In the genomic region with DNA sequence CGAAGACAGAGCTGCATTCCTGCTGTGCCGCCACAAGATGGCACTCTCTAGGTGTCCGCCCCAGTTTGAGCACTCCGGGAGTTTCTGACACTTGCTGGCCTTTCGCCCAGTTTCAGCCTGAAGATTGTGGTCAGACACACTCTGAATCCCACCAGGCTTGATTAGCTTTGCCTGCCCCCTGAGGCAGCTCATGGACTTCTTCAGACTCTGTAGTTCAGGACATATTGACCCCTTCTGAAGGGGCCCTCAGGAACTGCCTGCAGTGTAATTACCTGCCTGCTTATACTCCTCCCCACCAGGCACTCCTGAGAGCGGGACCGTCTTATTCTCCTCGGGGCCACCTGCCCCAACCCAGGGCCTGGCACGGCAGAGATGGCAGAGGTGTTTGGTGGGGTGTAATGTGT, we compare ENCODE assay signal across 8 cellular contexts. TPM values are rescaled to one million over a fixed set of nuclear protein-coding genes. Genes with fewer than 3 reads are reported as not detected.
DNase-seq lines count a peak whose midpoint lies in the region; ATAC-seq and TF ChIP-seq lines count a peak whose summit lies in the region.

No MANE protein-coding gene starts in this region.

- no TSS peak for BruUV-seq in Calu3 (replicated peaks; lab: Mats Ljungman, UMichigan)

- peaks cover 85% of the 10 kb centered on the region for H3K27me3 Mint-ChIP-seq in Calu3 (ENCODE audit: unreplicated experiment)
- peaks cover 52% of the 10 kb centered on the region for H3K27me3 Mint-ChIP-seq in activated naive CD4-positive, alpha-beta T cell treated with anti-CD3 and anti-CD28 coated beads, Interleukin-2, amount 10 ng/mL, durations not matched to agents 7 days and 5 days

- peak; percentile 85 for ATAC-seq in GM21526 (IDR thresholded peaks at IDR 0.05; ENCODE audit: low FRiP score, unreplicated experiment)

- no peaks in the 10 kb centered on the region for H3K9me3 Mint-ChIP-seq in Calu3 (ENCODE audit: low read depth, unreplicated experiment)
- H3K9me3 Mint-ChIP-seq in activated naive CD4-positive, alpha-beta T cell treated with anti-CD3 and anti-CD28 coated beads, Interleukin-2, amount 10 ng/mL, durations not matched to agents 7 days and 5 days, result no peaks in the 10 kb centered on the region

- no peak overlapping the region for H3K4me3 Mint-ChIP-seq in Calu3 (ENCODE audit: low read depth, unreplicated experiment)
- no peak overlapping the region for H3K4me3 Mint-ChIP-seq in activated naive CD4-positive, alpha-beta T cell treated with anti-CD3 and anti-CD28 coated beads, Interleukin-2, amount 10 ng/mL, durations not matched to agents 7 days and 5 days

- H3K4me1 ChIP-seq in SJCRH30, result peaks cover 33% of the 10 kb centered on the region

- H3K4me3 ChIP-seq in SJCRH30, result no peak overlapping the region

- CTCF ChIA-PET in Calu3 (lab: Charles Lee), result interaction anchor here (0.6 to 5.0 kb wide), 14 partner anchors 10 to 66 kb away, joined by 3 to 59 read pairs (median 4); no protein-coding TSS in a partner anchor
- CTCF ChIA-PET in activated naive CD4-positive, alpha-beta T cell treated with anti-CD3 and anti-CD28 coated beads, Interleukin-2, amount 10 ng/mL, durations not matched to agents 7 days and 5 days (lab: Charles Lee), result interaction anchor here (0.7 to 7.7 kb wide), 24 partner anchors 9 to 533 kb away, joined by 3 to 178 read pairs (median 4); a partner anchor contains a TSS

- H3K36me3 Mint-ChIP-seq in Calu3 (ENCODE audit: insufficient read depth, unreplicated experiment), result no peaks in the 10 kb centered on the region
- no peaks in the 10 kb centered on the region for H3K36me3 Mint-ChIP-seq in activated naive CD4-positive, alpha-beta T cell treated with anti-CD3 and anti-CD28 coated beads, Interleukin-2, amount 10 ng/mL, durations not matched to agents 7 days and 5 days

- no peaks in the 10 kb centered on the region for H3K27me3 ChIP-seq in SJCRH30

- H3K9me3 ChIP-seq in SJCRH30 (replicated peaks), result no peaks in the 10 kb centered on the region

- H3K36me3 ChIP-seq in SJCRH30, result no peaks in the 10 kb centered on the region

- DNase-seq in Calu3 (peak; percentile 75), LHCN-M2 (ENCODE audit: low read depth) (peak; percentile 77), SJCRH30 (peak; percentile 90 to 94), head of caudate nucleus (peak in 41 of 42 donors; percentile 47 to 87 (median 76)), posterior vena cava (ENCODE audit: low spot score) (peak; percentile 91), SHP77 treated with DMSO at 0.1 percent for 48 hours (lab: John Stamatoyannopoulos, UW) (no peak)
- peak; percentile 51 for DNase-seq in activated naive CD4-positive, alpha-beta T cell treated with anti-CD3 and anti-CD28 coated beads, Interleukin-2, amount 10 ng/mL, durations not matched to agents 7 days and 5 days

- intact Hi-C loops in Calu3 (cut with micrococcal nuclease; ENCODE audit: unreplicated experiment) (loop anchor here (1.0 to 2.0 kb wide), 2 partner anchors 37 to 66 kb away; no protein-coding TSS in a partner anchor), head of caudate nucleus (cut with DNase I) (loop anchor here (5.0 kb wide), 1 partner anchor 59 kb away; no protein-coding TSS in a partner anchor), posterior vena cava (cut with DNase I) (loop anchor here in 1 of 2 donors (5.0 kb wide), 1 partner anchor 64 kb away; no protein-coding TSS in a partner anchor)

- H3K4me1 Mint-ChIP-seq in Calu3 (ENCODE audit: low read depth, unreplicated experiment), result peaks cover 9% of the 10 kb centered on the region
- peaks cover 4% of the 10 kb centered on the region for H3K4me1 Mint-ChIP-seq in activated naive CD4-positive, alpha-beta T cell treated with anti-CD3 and anti-CD28 coated beads, Interleukin-2, amount 10 ng/mL, durations not matched to agents 7 days and 5 days

- H3K27ac Mint-ChIP-seq in Calu3 (ENCODE audit: unreplicated experiment), result no peak overlapping the region
- no peak overlapping the region for H3K27ac Mint-ChIP-seq in activated naive CD4-positive, alpha-beta T cell treated with anti-CD3 and anti-CD28 coated beads, Interleukin-2, amount 10 ng/mL, durations not matched to agents 7 days and 5 days

- peak; percentile 89 for TF ChIP-seq CTCF in Calu3 (IDR thresholded peaks at IDR 0.05; ENCODE audit: unreplicated experiment)

- no peak overlapping the region for H3K27ac ChIP-seq in SJCRH30

RNA-seq across cellular contexts. Expression of a gene that starts 46.2 kb away (rescaled TPM):
- total RNA-seq in Calu3 (2022) (178 and 197 TPM in 2 replicates), LHCN-M2 (2014; rRNA removed) (220 and 355 TPM in 2 replicates), posterior vena cava (100 to 1,000 TPM; 138 to 139 TPM)
- 450 TPM for polyA plus RNA-seq in LHCN-M2 (2012)
- total RNA-seq in SJCRH30 (2014; rRNA removed; shearing (Covaris generic)), result 358 and 370 TPM in 2 replicates

RNA-seq across cellular contexts. Expression of a gene that starts 47.7 kb away (rescaled TPM):
- total RNA-seq in Calu3 (2022) (1.5 and 2.2 TPM in 2 replicates), LHCN-M2 (2014; rRNA removed) (4.1 and 5.3 TPM in 2 replicates), posterior vena cava (10 to 100 TPM in 1 of 2 donors, 1 to 10 TPM in 1; 7.0 to 12.5 TPM)
- 5.1 TPM for polyA plus RNA-seq in LHCN-M2 (2012)
- total RNA-seq in SJCRH30 (2014; rRNA removed; shearing (Covaris generic)), result 18.3 and 18.9 TPM in 2 replicates
